Comparison of ENCODE assay signal across 10 cellular contexts in the genomic region with DNA sequence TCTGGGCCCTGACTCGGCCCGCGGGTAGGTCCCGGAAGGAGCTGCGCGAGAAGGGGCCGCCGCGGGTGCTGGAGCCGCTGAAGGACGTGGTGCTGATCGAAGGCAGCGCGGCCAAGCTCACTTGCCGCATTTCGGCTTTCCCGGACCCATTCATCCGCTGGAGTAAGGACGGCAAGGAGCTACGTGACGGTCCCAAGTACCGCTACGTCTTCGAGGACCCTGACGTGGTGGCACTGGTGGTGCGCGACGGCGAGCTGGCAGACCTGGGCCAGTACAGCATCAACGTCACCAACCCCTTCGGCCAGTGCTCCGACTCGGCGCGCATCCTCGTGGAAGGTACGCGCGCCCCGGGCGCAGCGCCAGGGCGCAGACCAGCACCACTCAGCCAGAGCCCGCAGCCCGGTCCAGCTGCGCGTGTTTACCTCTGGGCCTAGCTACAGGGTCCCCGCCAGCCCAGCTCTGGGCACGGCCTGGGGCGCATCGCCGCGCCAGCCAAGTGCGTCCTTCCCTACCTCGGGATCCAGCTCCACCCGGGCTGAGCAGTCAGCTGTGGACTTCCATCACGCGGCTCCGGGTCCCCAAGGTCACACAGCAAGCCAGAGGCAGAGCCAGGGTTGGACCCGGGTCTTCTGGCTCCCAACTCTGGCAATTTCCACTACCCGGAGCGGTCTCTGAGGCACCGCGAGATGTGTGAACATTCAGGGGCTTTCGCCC. TPM values are rescaled to one million over a fixed set of nuclear protein-coding genes. Genes with fewer than 3 reads are reported as not detected.
A peak's percentile ranks its signal among the peaks of the same experiment; 100 is the strongest.
DNase-seq lines count a peak whose midpoint lies in the region; ATAC-seq and TF ChIP-seq lines count a peak whose summit lies in the region.
"Had no signal": no experiment of that assay in that cellular context is flagged by ENCODE, and none has a peak within 500 bp of the region (broad histone marks: within the 10 kb centered on the region; RNA-seq: fewer than 3 reads in every experiment).

No MANE protein-coding gene starts in this region.

- H3K4me3 ChIP-seq in esophagus squamous epithelium (peak overlapping the region in 3 of 4 donors; percentile 59 to 85 (median 71)), osteoblast (ENCODE audit: insufficient read depth, low read length) (peak overlapping the region; percentile 89)

- peak overlapping the region; percentile 91 for H3K4me2 ChIP-seq in osteoblast (ENCODE audit: insufficient read depth, low read length)

- peaks cover 0 to 8% (median 0%) of the 10 kb centered on the region in 3 donors for H3K36me3 ChIP-seq in esophagus squamous epithelium
- H3K36me3 ChIP-seq in osteoblast (ENCODE audit: insufficient read depth, low read length): peaks cover 11% of the 10 kb centered on the region

- DNase-seq in COLO668 (lab: John Stamatoyannopoulos, UW; ENCODE audit: unreplicated experiment): peak; percentile 23
- no peak for DNase-seq in T-helper 17 cell
- DNase-seq in esophagus squamous epithelium (lab: John Stamatoyannopoulos, UW): no peak
- no peak for DNase-seq in osteoblast (ENCODE audit: insufficient read length, low spot score, missing footprints)
- DNase-seq in NCI-H1092 (lab: John Stamatoyannopoulos, UW): no peak
- no peak for DNase-seq in NCI-H2196 treated with DMSO at 0.1 percent for 48 hours (lab: John Stamatoyannopoulos, UW; ENCODE audit: unreplicated experiment)

- H3K27me3 ChIP-seq in esophagus squamous epithelium (peaks cover 0 to 60% (median 0%) of the 10 kb centered on the region in 4 donors), osteoblast (ENCODE audit: insufficient read depth, low read length) (peaks cover 8% of the 10 kb centered on the region)

- H3K27me3 Mint-ChIP-seq in T-helper 17 cell: peaks cover 63% of the 10 kb centered on the region

- H3K36me3 Mint-ChIP-seq in T-helper 17 cell (ENCODE audit: low read depth): peaks cover 12% of the 10 kb centered on the region

- ATAC-seq in T-helper 17 cell (no peak), HG03175 (IDR thresholded peaks at IDR 0.05; ENCODE audit: unreplicated experiment) (no peak), GM21528 (IDR thresholded peaks at IDR 0.05; ENCODE audit: low FRiP score, unreplicated experiment) (no peak)

- peak overlapping the region; percentile 100 for H3K4me3 Mint-ChIP-seq in T-helper 17 cell

- intact Hi-C loops in esophagus squamous epithelium (cut with DNase I): no loop called here

- H3K79me2 ChIP-seq in osteoblast (ENCODE audit: insufficient read depth, low read length): peaks cover 30% of the 10 kb centered on the region

- peaks cover 15% of the 10 kb centered on the region for H4K20me1 ChIP-seq in osteoblast (ENCODE audit: insufficient read depth, low read length)

- no peak overlapping the region for H2AFZ ChIP-seq in osteoblast (ENCODE audit: low read length)

- H3K27ac Mint-ChIP-seq in T-helper 17 cell: no peak overlapping the region

- H3K4me1 ChIP-seq in esophagus squamous epithelium: peaks cover 8 to 54% (median 25%) of the 10 kb centered on the region in 3 donors
- H3K4me1 ChIP-seq in osteoblast (ENCODE audit: insufficient read depth, low read length): peaks cover 34% of the 10 kb centered on the region

- 6% methylated on average over 16 of the region's 65 CpGs; no CpG with 5 or more reads in 1 of the 2 donors for WGBS in esophagus squamous epithelium, 2 donors

- TF ChIP-seq CTCF in esophagus squamous epithelium (IDR thresholded peaks at IDR 0.05): no peak
- TF ChIP-seq CTCF in osteoblast (IDR thresholded peaks at IDR 0.05; ENCODE audit: extremely low read depth, low read depth, low read length): no peak

- no peak for TF ChIP-seq POLR2A in esophagus squamous epithelium (IDR thresholded peaks at IDR 0.05)

- no peaks in the 10 kb centered on the region for H3K9me3 ChIP-seq in T-helper 17 cell (ENCODE audit: control insufficient read depth, low read length, poor library complexity, severe bottlenecking)
- H3K9me3 ChIP-seq in esophagus squamous epithelium: no peaks in the 10 kb centered on the region
- H3K9me3 ChIP-seq in osteoblast (ENCODE audit: low read depth, low read length): no peaks in the 10 kb centered on the region

- peak overlapping the region; percentile 81 to 97 (median 92) for H3K27ac ChIP-seq in esophagus squamous epithelium
- no peak overlapping the region for H3K27ac ChIP-seq in osteoblast (ENCODE audit: low read depth, low read length)

- peaks cover 29% of the 10 kb centered on the region for H3K4me1 Mint-ChIP-seq in T-helper 17 cell

RNA-seq across cellular contexts. Expression of a gene that starts 1.8 kb away (rescaled TPM):
- total RNA-seq in T-helper 17 cell (10 to 100 TPM; 25.1 to 27.2 TPM), esophagus squamous epithelium (10 to 100 TPM; 18.1 to 31.1 (median 26.4) TPM), osteoblast (46.0 and 46.3 TPM in 2 replicates)

RNA-seq across cellular contexts. Expression of a gene that starts 17.3 kb away (rescaled TPM):
- total RNA-seq in T-helper 17 cell (under 1 TPM in 1 of 2 donors, not detected in 1; 0.13 TPM), esophagus squamous epithelium (not detected), osteoblast (under 0.01 TPM in 1 of 2 replicates, not detected in the other)
- total RNA-seq: renal cortical epithelial cell, RPMI7951 had no signal

RNA-seq across cellular contexts. Expression of a gene that starts 46.7 kb away (rescaled TPM):
- total RNA-seq in T-helper 17 cell (10 to 100 TPM in 1 of 2 donors, 1 to 10 TPM in 1; 9.4 to 10.4 TPM), esophagus squamous epithelium (10 to 100 TPM; 40.4 to 56.6 (median 52.6) TPM), osteoblast (192 and 221 TPM in 2 replicates)

RNA-seq across cellular contexts. Expression of a gene that starts 46.9 kb away (rescaled TPM):
- total RNA-seq in T-helper 17 cell: under 1 TPM; 0.42 to 0.77 TPM
- under 1 TPM; 0.62 to 0.87 (median 0.78) TPM for total RNA-seq in esophagus squamous epithelium
- 1.1 and 1.5 TPM in 2 replicates for total RNA-seq in osteoblast
